Comparison of ENCODE assay signal across 16 cellular contexts in the genomic region with DNA sequence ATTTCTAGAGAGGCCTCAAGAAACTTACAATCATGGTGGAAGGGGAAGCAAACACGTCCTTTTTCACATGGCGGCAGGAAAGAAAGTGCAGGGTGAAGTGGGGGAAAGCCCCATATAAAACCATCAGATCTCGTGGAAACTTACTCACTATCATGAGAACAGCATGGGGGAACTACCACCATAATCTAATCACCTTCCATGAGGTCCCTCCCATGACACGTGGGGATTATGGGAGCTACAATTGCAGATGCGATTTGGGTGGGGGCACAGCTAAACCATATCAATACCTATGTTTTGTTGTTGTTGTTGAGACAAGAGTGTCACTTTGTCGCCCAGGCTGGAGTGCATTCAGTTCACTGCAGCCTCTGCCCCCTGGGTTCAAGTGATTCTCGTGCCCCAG. TPM values are rescaled to one million over a fixed set of nuclear protein-coding genes. Genes with fewer than 3 reads are reported as not detected.
DNase-seq lines count a peak whose midpoint lies in the region; ATAC-seq lines count a peak whose summit lies in the region.
"Had no signal": no experiment of that assay in that cellular context is flagged by ENCODE, and none has a peak within 500 bp of the region (broad histone marks: within the 10 kb centered on the region; RNA-seq: fewer than 3 reads in every experiment).

No MANE protein-coding gene starts in this region.

- H3K27me3 Mint-ChIP-seq in T-helper 17 cell: no peaks in the 10 kb centered on the region

- peak overlapping the region; percentile 69 for H3K27ac Mint-ChIP-seq in T-helper 17 cell

- peaks cover 24% of the 10 kb centered on the region for H3K4me1 Mint-ChIP-seq in T-helper 17 cell

- DNase-seq in CD1c-positive myeloid dendritic cell (ENCODE audit: extremely low spot score) (peak; percentile 34), T-helper 17 cell (no peak), NCI-H526 (lab: John Stamatoyannopoulos, UW) (no peak)
- peak; percentile 46 for DNase-seq in activated naive CD4-positive, alpha-beta T cell treated with anti-CD3 and anti-CD28 coated beads, Interleukin-2, amount 50 U/mL, for 16 hours
- DNase-seq in stimulated activated CD4-positive, alpha-beta T cell treated with anti-CD3 and anti-CD28 coated beads, Interleukin-1b, Interleukin-23, amount 100 ng/mL, for 48 hours: peak; percentile 66
- DNase-seq: AML-193; brain microvascular endothelial cell; effector memory CD4-positive, alpha-beta T cell; EL; NCI-H1092 treated with DMSO at 0.1 percent for 48 hours; NCI-H2227 treated with DMSO at 0.1 percent for 48 hours; Peyer's patch; uterus had no signal

- H3K9me3 ChIP-seq in T-helper 17 cell (ENCODE audit: control insufficient read depth, low read length, poor library complexity, severe bottlenecking): no peaks in the 10 kb centered on the region
- H3K9me3 ChIP-seq: Peyer's patch, uterus had no signal

- no peaks in the 10 kb centered on the region for H3K36me3 Mint-ChIP-seq in T-helper 17 cell (ENCODE audit: low read depth)

- no peak overlapping the region for H3K4me3 Mint-ChIP-seq in T-helper 17 cell

- ATAC-seq in T-helper 17 cell (peak; percentile 66), GM21423 (IDR thresholded peaks at IDR 0.05; ENCODE audit: unreplicated experiment) (no peak), GM18502 (IDR thresholded peaks at IDR 0.05; ENCODE audit: poor library complexity, unreplicated experiment) (no peak), HG03196 (IDR thresholded peaks at IDR 0.05; ENCODE audit: unreplicated experiment) (no peak)

RNA-seq across cellular contexts. Expression of a gene that starts 29.9 kb away (rescaled TPM):
- 100 to 1,000 TPM; 185 to 189 TPM for total RNA-seq in T-helper 17 cell

RNA-seq across cellular contexts. Expression of a gene that starts 36.6 kb away (rescaled TPM):
- total RNA-seq in T-helper 17 cell: 10 to 100 TPM; 24.2 to 26.4 TPM

Comparison
In these comparisons a context has a peak if more than half of its experiments do, and no peak if none do; other contexts are left out.
1. DNase-seq: peak in CD1c-positive myeloid dendritic cell (single experiment), activated naive CD4-positive, alpha-beta T cell treated with anti-CD3 and anti-CD28 coated beads, Interleukin-2, amount 50 U/mL, for 16 hours (single experiment) and stimulated activated CD4-positive, alpha-beta T cell treated with anti-CD3 and anti-CD28 coated beads, Interleukin-1b, Interleukin-23, amount 100 ng/mL, for 48 hours (single experiment); none in T-helper 17 cell (0 of 3) and NCI-H526 (0 of 2).